ENCODE assay signal across 1 cellular context in genomic region chr15:59104912-59105732, GRCh38.
TF ChIP-seq lines count a peak whose summit lies in the region.

Gene CCNB2, plus strand, starts transcription at chr15:59105146. Its CDS starts 123 bp downstream, at chr15:59105269.

TF ChIP-seq in K562, 482 proteins besides CTCF, POLR2A, EP300 and RAD21 (continued from another document and continues in another):
- TF ChIP-seq CTCFL (IDR thresholded peaks at IDR 0.05; ENCODE audit: borderline replicate concordance, insufficient read depth, low read depth, low read length, poor library complexity, severe bottlenecking) (no peak), SRSF3 (IDR thresholded peaks at IDR 0.05; ENCODE audit: insufficient read depth, low read length) (peak; percentile 85; the same call in 1 of the 2 replicates), BMI1 (IDR thresholded peaks at IDR 0.05; ENCODE audit: low read length) (no peak), SRSF9 (IDR thresholded peaks at IDR 0.05; ENCODE audit: borderline replicate concordance, low read depth, low read length) (no peak), ZNF3 (CRISPR knock-in tag; IDR thresholded peaks at IDR 0.05) (no peak), LCOR (CRISPR knock-in tag; IDR thresholded peaks at IDR 0.05) (peak; percentile 61; the same call in 1 of the 2 replicates), HOXB6 (CRISPR knock-in tag; IDR thresholded peaks at IDR 0.05; ENCODE audit: borderline replicate concordance) (no peak), ZNF561 (CRISPR knock-in tag; conservative IDR thresholded peaks at IDR 0.05) (no peak), ZNF511 (CRISPR knock-in tag; IDR thresholded peaks at IDR 0.05) (no peak; the same call in 1 of the 2 replicates), FOXA1 (IDR thresholded peaks at IDR 0.05; ENCODE audit: borderline replicate concordance) (no peak), SUPT5H (IDR thresholded peaks at IDR 0.05) (peak; percentile 96), SMARCA4 (IDR thresholded peaks at IDR 0.05) (peak; percentile 10; the same call in 1 of the 2 replicates), HDAC6 (IDR thresholded peaks at IDR 0.05; ENCODE audit: low read depth, low read length) (no peak), PHF20 (IDR thresholded peaks at IDR 0.05; ENCODE audit: partially characterized antibody) (peak; percentile 44), FOXM1 (IDR thresholded peaks at IDR 0.05; ENCODE audit: low read depth) (peak; percentile 99), FOXM1 (CRISPR knock-in tag; IDR thresholded peaks at IDR 0.05; ENCODE audit: low read depth) (peak; percentile 100), ZNF764 (CRISPR knock-in tag; IDR thresholded peaks at IDR 0.05; ENCODE audit: low read depth) (no peak), HNRNPLL (IDR thresholded peaks at IDR 0.05; ENCODE audit: low read depth, low read length, poor library complexity, severe bottlenecking) (peak; percentile 86), ATF2 (CRISPR knock-in tag; IDR thresholded peaks at IDR 0.05) (no peak), STAT5A (IDR thresholded peaks at IDR 0.05; ENCODE audit: borderline replicate concordance, low read length) (no peak), SMARCE1 (IDR thresholded peaks at IDR 0.05) (peak; percentile 27; the same call in 1 of the 2 replicates), CCAR2 (IDR thresholded peaks at IDR 0.05; ENCODE audit: low read depth, low read length) (no peak), ZNF224 (CRISPR knock-in tag; IDR thresholded peaks at IDR 0.05) (no peak), IRF9 (tag; IDR thresholded peaks at IDR 0.05) (no peak), RUNX1 (IDR thresholded peaks at IDR 0.05; ENCODE audit: low read depth) (no peak), RCOR1 (IDR thresholded peaks at IDR 0.05; ENCODE audit: borderline replicate concordance in 1 of 2, low read depth in 2 of 2, low read length in 2 of 2) (no peak), MNT (conservative IDR thresholded peaks at IDR 0.05) (peak; percentile 42 to 80; a peak in 3 of 4 replicates), NFE2 (IDR thresholded peaks at IDR 0.05; ENCODE audit: low read depth) (no peak), HEY1 (CRISPR knock-in tag; IDR thresholded peaks at IDR 0.05; ENCODE audit: borderline replicate concordance) (no peak), CEBPB (tag; IDR thresholded peaks at IDR 0.05) (no peak), RB1 (IDR thresholded peaks at IDR 0.05; ENCODE audit: low read depth) (peak; percentile 38; the same call in 1 of the 2 replicates), BRF1 (IDR thresholded peaks at IDR 0.05; ENCODE audit: borderline replicate concordance, extremely low read depth, insufficient read length) (no peak), ETV5 (CRISPR knock-in tag; IDR thresholded peaks at IDR 0.05; ENCODE audit: low read depth) (no peak), RFX1 (IDR thresholded peaks at IDR 0.05) (no peak), ZFP36 (IDR thresholded peaks at IDR 0.05; ENCODE audit: low read depth, low read length, partially characterized antibody) (no peak), GABPB2 (CRISPR knock-in tag; conservative IDR thresholded peaks at IDR 0.05) (no peak), NR3C1 (CRISPR knock-in tag; IDR thresholded peaks at IDR 0.05) (no peak), ARNT (IDR thresholded peaks at IDR 0.05) (no peak), HBP1 (CRISPR knock-in tag; IDR thresholded peaks at IDR 0.05) (0 out of 2 replicates have a peak, but pooled peaks have one; percentile 36), HMG20B (CRISPR knock-in tag; IDR thresholded peaks at IDR 0.05) (no peak), CREB3L1 (IDR thresholded peaks at IDR 0.05; ENCODE audit: borderline replicate concordance, low read depth) (no peak; the same call in 1 of the 2 replicates), PCBP1 (IDR thresholded peaks at IDR 0.05; ENCODE audit: low read depth, low read length, poor library complexity, severe bottlenecking) (peak; percentile 92), MXI1 (IDR thresholded peaks at IDR 0.05; ENCODE audit: low read depth, low read length) (no peak), ZNF274 (IDR thresholded peaks at IDR 0.05; ENCODE audit: borderline replicate concordance, low read depth, low read length) (no peak), MCM3 (IDR thresholded peaks at IDR 0.05) (no peak), ETV1 (tag; conservative IDR thresholded peaks at IDR 0.05; ENCODE audit: low read depth) (no peak; the same call in 1 of the 2 replicates), IRF2 (CRISPR knock-in tag; IDR thresholded peaks at IDR 0.05) (no peak), TAF7 (tag; IDR thresholded peaks at IDR 0.05) (no peak), NEUROD1 (IDR thresholded peaks at IDR 0.05; ENCODE audit: borderline replicate concordance, low read depth, low read length, partially characterized antibody) (peak; percentile 55), SMARCC2 (IDR thresholded peaks at IDR 0.05; ENCODE audit: low read depth) (no peak), KLF1 (tag; IDR thresholded peaks at IDR 0.05) (no peak), HLTF (IDR thresholded peaks at IDR 0.05) (0 out of 2 replicates have a peak, but pooled peaks have one; percentile 60), CBX5 (IDR thresholded peaks at IDR 0.05; ENCODE audit: borderline replicate concordance, low read depth) (no peak), RBFOX2 (IDR thresholded peaks at IDR 0.05; ENCODE audit: low read depth, low read length) (peak; percentile 98), PHB2 (IDR thresholded peaks at IDR 0.05; ENCODE audit: low read depth) (no peak), CUX1 (CRISPR knock-in tag; IDR thresholded peaks at IDR 0.05) (no peak), MEF2A (IDR thresholded peaks at IDR 0.05; ENCODE audit: control insufficient read depth, low read depth, low read length) (no peak), BCOR (IDR thresholded peaks at IDR 0.05) (no peak), ZNF583 (CRISPR knock-in tag; IDR thresholded peaks at IDR 0.05) (no peak), ETS2 (tag; IDR thresholded peaks at IDR 0.05; ENCODE audit: borderline replicate concordance, poor library complexity, severe bottlenecking) (no peak), RNF2 (IDR thresholded peaks at IDR 0.05) (no peak), ZNF121 (CRISPR knock-in tag; conservative IDR thresholded peaks at IDR 0.05) (no peak), CXXC5 (CRISPR knock-in tag; IDR thresholded peaks at IDR 0.05) (peak; percentile 83)
